ENCODE assay signal across 25 cellular contexts in the genomic region with DNA sequence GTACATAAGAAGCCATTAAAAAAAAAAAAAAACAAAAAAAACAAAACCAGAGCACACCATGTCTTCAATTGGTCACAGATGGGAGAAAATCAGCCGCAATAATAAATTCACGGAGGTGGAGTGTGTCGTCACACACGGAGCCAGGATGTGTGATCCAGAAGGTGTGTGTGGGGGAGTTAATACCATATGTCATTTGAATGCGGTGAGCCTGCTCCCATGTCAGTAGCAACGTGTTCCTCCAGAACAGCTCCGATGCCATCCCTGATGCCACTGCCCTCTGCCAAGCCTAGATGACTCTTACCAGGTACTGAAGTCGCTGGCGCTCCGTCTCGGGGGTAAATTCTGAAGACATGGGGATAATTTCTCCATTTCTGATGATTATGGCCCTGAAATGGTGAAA.
DNase-seq lines count a peak whose midpoint lies in the region; ATAC-seq, FAIRE-seq and TF ChIP-seq lines count a peak whose summit lies in the region.
"Had no signal": no experiment of that assay in that cellular context is flagged by ENCODE, and none has a peak within 500 bp of the region (broad histone marks: within the 10 kb centered on the region; RNA-seq: fewer than 3 reads in every experiment).

No MANE protein-coding gene starts in this region.

- ATAC-seq in stimulated activated naive CD8-positive, alpha-beta T cell treated with anti-CD3 and anti-CD28 coated beads, Interleukin-15, Interleukin-2, amounts not matched to agents 100 U/mL and 50 U/mL, for 24 hours = no peak
- ATAC-seq: HepG2 had no signal

- peak overlapping the region; percentile 32 for H3K27ac Mint-ChIP-seq in mesothelial cell of epicardium
- H3K27ac Mint-ChIP-seq: CD8-positive, alpha-beta memory T cell had no signal

- H3K9me3 ChIP-seq in small intestine (ENCODE audit: control insufficient read depth, low read depth) = no peaks in the 10 kb centered on the region

- peak; percentile 20 for DNase-seq in NCI-H82 (lab: John Stamatoyannopoulos, UW)
- DNase-seq in NCI-H82 treated with DMSO at 0.1 percent for 48 hours (lab: John Stamatoyannopoulos, UW; ENCODE audit: unreplicated experiment) = no peak
- peak; percentile 11 for DNase-seq in NCI-H524 treated with DMSO at 0.1 percent for 48 hours (lab: John Stamatoyannopoulos, UW)
- DNase-seq in cerebellum (ENCODE audit: low spot score) = peak; percentile 81
- DNase-seq in mesothelial cell of epicardium (ENCODE audit: low spot score in 2 of 2, unreplicated experiment in 2 of 2) = no peak
- no peak for DNase-seq in foreskin melanocyte
- DNase-seq in small intestine = no peak
- no peak for DNase-seq in stimulated activated naive CD8-positive, alpha-beta T cell treated with anti-CD3 and anti-CD28 coated beads, Interleukin-15, Interleukin-2, amounts not matched to agents 100 U/mL and 50 U/mL, for 24 hours
- DNase-seq: AML-193; CD8-positive, alpha-beta memory T cell; DMS79; KBM-7; MM.1S; NCI-H1092; NCI-H1436; NCI-H187 treated with DMSO at 0.1 percent for 48 hours; NCI-H510A treated with DMSO at 0.1 percent for 48 hours; OCI-M1; RPMI8226; SHP77 treated with DMSO at 0.1 percent for 48 hours had no signal

- H3K4me1 Mint-ChIP-seq in mesothelial cell of epicardium = peaks cover 63% of the 10 kb centered on the region

- H3K4me3 Mint-ChIP-seq in mesothelial cell of epicardium = no peak overlapping the region
- H3K4me3 Mint-ChIP-seq: CD8-positive, alpha-beta memory T cell had no signal

- H3K36me3 Mint-ChIP-seq in mesothelial cell of epicardium = no peaks in the 10 kb centered on the region
- H3K36me3 Mint-ChIP-seq: CD8-positive, alpha-beta memory T cell had no signal

- FAIRE-seq in small intestine (lab: Jason Lieb, UNC) = no peak
- FAIRE-seq: H54, HepG2 had no signal

- no peak overlapping the region for H3K4me3 ChIP-seq in small intestine (ENCODE audit: low read depth in 1 of 2, low read length in 2 of 2)
- H3K4me3 ChIP-seq: SK-N-MC had no signal

- no peaks in the 10 kb centered on the region for H3K27me3 ChIP-seq in small intestine (ENCODE audit: control insufficient read depth in 2 of 2, insufficient read depth in 2 of 2, low read length in 2 of 2)

- H3K27ac ChIP-seq in small intestine (ENCODE audit: low read depth in 1 of 2, low read length in 1 of 2) = no peak overlapping the region
- H3K27ac ChIP-seq: 22Rv1, C4-2B, SK-N-MC had no signal

- H3K36me3 ChIP-seq in small intestine (ENCODE audit: control insufficient read depth in 2 of 2, insufficient read depth in 2 of 2, low read length in 2 of 2) = no peaks in the 10 kb centered on the region

- H3K9me3 Mint-ChIP-seq in mesothelial cell of epicardium = no peaks in the 10 kb centered on the region
- H3K9me3 Mint-ChIP-seq: CD8-positive, alpha-beta memory T cell had no signal

- WGBS in small intestine, 3 donors = 97% methylated on average over 11 of the region's 11 CpGs

- H3K4me1 ChIP-seq in small intestine (ENCODE audit: control insufficient read depth in 2 of 2, insufficient read depth in 1 of 2, low read depth in 1 of 2, low read length in 1 of 2) = peaks cover 0 to 2% of the 10 kb centered on the region in 2 donors

- TF ChIP-seq CTCF in mesothelial cell of epicardium (IDR thresholded peaks at IDR 0.05; ENCODE audit: unreplicated experiment) = no peak

- no peaks in the 10 kb centered on the region for H3K27me3 Mint-ChIP-seq in mesothelial cell of epicardium (ENCODE audit: low read depth)

Comparison
In these comparisons a context has a peak if more than half of its experiments do, and no peak if none do; other contexts are left out.
1. DNase-seq: peak in NCI-H82 (single experiment), NCI-H524 treated with DMSO at 0.1 percent for 48 hours (single experiment) and cerebellum (single experiment); none in NCI-H82 treated with DMSO at 0.1 percent for 48 hours (single experiment), mesothelial cell of epicardium (0 of 2), foreskin melanocyte (single experiment), small intestine (single experiment) and stimulated activated naive CD8-positive, alpha-beta T cell treated with anti-CD3 and anti-CD28 coated beads, Interleukin-15, Interleukin-2, amounts not matched to agents 100 U/mL and 50 U/mL, for 24 hours (single experiment).